Comparison of ENCODE assay signal across 8 cellular contexts in genomic region chr10:42552188-42553063, GRCh38.
DNase-seq lines count a peak whose midpoint lies in the region; ATAC-seq, FAIRE-seq and TF ChIP-seq lines count a peak whose summit lies in the region.

No MANE protein-coding gene starts in this region.

- H2BK20ac ChIP-seq in H1 (ENCODE audit: low read length) = no peak overlapping the region

- peak in 1 of 2 experiments; percentile 36; a peak in 1 of 3 replicates for TF ChIP-seq POLR2A in H1 (IDR thresholded peaks at IDR 0.05; ENCODE audit: control extremely low read depth in 1 of 2, low read depth in 2 of 2, low read length in 2 of 2)

- peak overlapping the region in 3 of 4 experiments; percentile 62 to 79 (median 64); a peak in 6 of 7 replicates for H3K9ac ChIP-seq in H1 (replicated peaks in 1 of 4; ENCODE audit: extremely low read depth in 1 of 4, low read depth in 3 of 4, low read length in 3 of 4)

- no peaks in the 10 kb centered on the region; a peak in 1 of 4 replicates for H3K9me3 ChIP-seq in H1 (ENCODE audit: insufficient read depth in 2 of 2, low read depth in 1 of 2, low read length in 1 of 2)

- TF ChIP-seq RAD21 in H1 (IDR thresholded peaks at IDR 0.05 in 1 of 2, conservative IDR thresholded peaks at IDR 0.05 in 1 of 2; ENCODE audit: low read depth in 2 of 2, low read length in 2 of 2) = no peak

- peaks cover 34% of the 10 kb centered on the region for H3K4me1 Mint-ChIP-seq in activated CD8-positive, alpha-beta memory T cell treated with anti-CD3 and anti-CD28 coated beads, Interleukin-2, amount 10 ng/mL, durations not matched to agents 7 days and 5 days
- H3K4me1 Mint-ChIP-seq in memory B cell = peaks cover 29% of the 10 kb centered on the region

- H3K23me2 ChIP-seq in H1 (ENCODE audit: low read depth, low read length) = peaks cover 12% of the 10 kb centered on the region; the same call in 1 of the 2 replicates

- H3K27me3 ChIP-seq in H1 (replicated peaks in 1 of 4; ENCODE audit: control insufficient read depth in 3 of 4, extremely low read depth in 1 of 4, insufficient read depth in 3 of 4, low read length in 3 of 4) = no peaks in the 10 kb centered on the region

- H3K79me2 ChIP-seq in H1 (ENCODE audit: control insufficient read depth in 1 of 2, insufficient read depth in 2 of 2, low read length in 2 of 2) = no peaks in the 10 kb centered on the region

- peak overlapping the region; percentile 75 to 81 (median 76) for H3K4me3 ChIP-seq in H1 (ENCODE audit: extremely low read depth in 1 of 4, insufficient read depth in 2 of 4, low read depth in 3 of 4, low read length in 4 of 4)

- 0 out of 2 replicates have a peak overlapping the region, but pooled peaks have one; percentile 31 for H2BK15ac ChIP-seq in H1 (ENCODE audit: low read length)

- no peak overlapping the region for H4K91ac ChIP-seq in H1 (replicated peaks; ENCODE audit: insufficient read length, low read length)

- H4K20me1 ChIP-seq in H1 (replicated peaks in 1 of 2; ENCODE audit: control insufficient read depth in 1 of 2, insufficient read depth in 2 of 2, low read length in 2 of 2) = no peaks in the 10 kb centered on the region

- peaks cover 9% of the 10 kb centered on the region for H3K9me3 Mint-ChIP-seq in activated CD8-positive, alpha-beta memory T cell treated with anti-CD3 and anti-CD28 coated beads, Interleukin-2, amount 10 ng/mL, durations not matched to agents 7 days and 5 days (ENCODE audit: low read depth)
- H3K9me3 Mint-ChIP-seq in memory B cell = peaks cover 3% of the 10 kb centered on the region

- WGBS in H1 (ENCODE audit: extremely low coverage in 1 of 2, insufficient coverage in 1 of 2, insufficient read length in 1 of 2, insufficient replicate concordance in 2 of 2, low coverage in 1 of 2, low lambda C conversion rate in 2 of 2, missing lambda C conversion rate in 1 of 2), 2 experiments = 2% methylated on average over 53 of the region's 61 CpGs; no CpG with 5 or more reads in 1 of the 2 experiments

- H3K27ac ChIP-seq in H1 (ENCODE audit: low read depth, low read length) = no peak overlapping the region

- H3K4me1 ChIP-seq in H1 (replicated peaks in 1 of 4; ENCODE audit: control insufficient read depth in 3 of 4, insufficient read depth in 4 of 4, low read length in 3 of 4) = peaks cover 0 to 11% (median 5%) of the 10 kb centered on the region in 4 experiments; a peak in 5 of 7 replicates

- peak overlapping the region; percentile 93 for H3K27ac Mint-ChIP-seq in activated CD8-positive, alpha-beta memory T cell treated with anti-CD3 and anti-CD28 coated beads, Interleukin-2, amount 10 ng/mL, durations not matched to agents 7 days and 5 days
- peak overlapping the region; percentile 97 for H3K27ac Mint-ChIP-seq in memory B cell

- peak overlapping the region; percentile 78 to 93 for H3K4me2 ChIP-seq in H1 (ENCODE audit: insufficient read depth in 1 of 2, low read depth in 2 of 2, low read length in 2 of 2)

- FAIRE-seq in HTR-8/SVneo (lab: Jason Lieb, UNC) = peak; percentile 65
- peak; percentile 76 for FAIRE-seq in H1 (lab: Jason Lieb, UNC)

- H2AFZ ChIP-seq in H1 (ENCODE audit: low read length) = peak overlapping the region; percentile 98

- no peak overlapping the region for H3K23ac ChIP-seq in H1 (ENCODE audit: insufficient read length)

- H3K27me3 Mint-ChIP-seq in activated CD8-positive, alpha-beta memory T cell treated with anti-CD3 and anti-CD28 coated beads, Interleukin-2, amount 10 ng/mL, durations not matched to agents 7 days and 5 days = no peaks in the 10 kb centered on the region
- H3K27me3 Mint-ChIP-seq in memory B cell = no peaks in the 10 kb centered on the region

- peak; percentile 94 for ATAC-seq in GM21381 (IDR thresholded peaks at IDR 0.05; ENCODE audit: unreplicated experiment)
- ATAC-seq in activated CD8-positive, alpha-beta memory T cell treated with anti-CD3 and anti-CD28 coated beads, Interleukin-2, amount 10 ng/mL, durations not matched to agents 7 days and 5 days = peak; percentile 95
- ATAC-seq in memory B cell (ENCODE audit: low read depth) = peak; percentile 94

- no peak overlapping the region for H2BK5ac ChIP-seq in H1 (ENCODE audit: low read depth, low read length)

- POLR2A ChIA-PET in H1 (lab: Charles Lee; ENCODE audit: partially characterized antibody) = no interaction called here

- H2BK120ac ChIP-seq in H1 (replicated peaks; ENCODE audit: low read depth, low read length) = no peak overlapping the region

- H3K14ac ChIP-seq in H1 (ENCODE audit: insufficient read length) = peak overlapping the region; percentile 17

- H4K5ac ChIP-seq in H1 (ENCODE audit: insufficient read length, low read depth, low read length) = no peak overlapping the region

- DNase-seq in COR-L47 (lab: John Stamatoyannopoulos, UW) (peak; percentile 87), HTR-8/SVneo (ENCODE audit: insufficient read length, low spot score) (peak; percentile 93), NOMO-1 treated with DMSO at 0.1 percent for 48 hours (lab: John Stamatoyannopoulos, UW; ENCODE audit: unreplicated experiment) (peak; percentile 96), H1 (ENCODE audit: low read depth in 1 of 2, low spot score in 2 of 2) (peak; percentile 93 to 96), memory B cell (ENCODE audit: low spot score in 2 of 2) (peak; percentile 80 to 87)
- peak; percentile 97 for DNase-seq in activated CD8-positive, alpha-beta memory T cell treated with anti-CD3 and anti-CD28 coated beads, Interleukin-2, amount 10 ng/mL, durations not matched to agents 7 days and 5 days
- DNase-seq in stimulated activated CD8-positive, alpha-beta memory T cell treated with anti-CD3 and anti-CD28 coated beads, Interleukin-12 subunit alpha, Interleukin-12 subunit beta, amount 100 ng/mL, for 1 hour (ENCODE audit: low read depth) = peak; percentile 94

- H3K36me3 ChIP-seq in H1 (ENCODE audit: control insufficient read depth in 2 of 4, insufficient read depth in 4 of 4, low read length in 3 of 4) = no peaks in the 10 kb centered on the region

- no peak overlapping the region for H2AK5ac ChIP-seq in H1 (ENCODE audit: low read depth, low read length)

- peak overlapping the region; percentile 85 for H4K8ac ChIP-seq in H1 (ENCODE audit: extremely low read depth, insufficient read depth, low read length)

- peak overlapping the region; percentile 91 for H3K4me3 Mint-ChIP-seq in activated CD8-positive, alpha-beta memory T cell treated with anti-CD3 and anti-CD28 coated beads, Interleukin-2, amount 10 ng/mL, durations not matched to agents 7 days and 5 days
- peak overlapping the region; percentile 99 for H3K4me3 Mint-ChIP-seq in memory B cell

- H3K4ac ChIP-seq in H1 (replicated peaks; ENCODE audit: insufficient read length, low read depth, low read length) = no peak overlapping the region

- H3K79me1 ChIP-seq in H1 (ENCODE audit: low read depth, low read length) = no peaks in the 10 kb centered on the region

- no peak overlapping the region for H2BK12ac ChIP-seq in H1 (ENCODE audit: low read depth, low read length)

- peak overlapping the region; percentile 83 for H3K18ac ChIP-seq in H1 (ENCODE audit: extremely low read depth, low read length)

- H3K56ac ChIP-seq in H1 (replicated peaks; ENCODE audit: insufficient read length, low read depth, low read length) = no peak overlapping the region

- no peak for TF ChIP-seq EP300 in H1 (IDR thresholded peaks at IDR 0.05; ENCODE audit: borderline replicate concordance in 1 of 2, low read depth in 2 of 2, low read length in 2 of 2)

- peaks cover 38% of the 10 kb centered on the region for H3K36me3 Mint-ChIP-seq in activated CD8-positive, alpha-beta memory T cell treated with anti-CD3 and anti-CD28 coated beads, Interleukin-2, amount 10 ng/mL, durations not matched to agents 7 days and 5 days
- H3K36me3 Mint-ChIP-seq in memory B cell = peaks cover 20% of the 10 kb centered on the region

- CTCF ChIA-PET in activated CD8-positive, alpha-beta memory T cell treated with anti-CD3 and anti-CD28 coated beads, Interleukin-2, amount 10 ng/mL, durations not matched to agents 7 days and 5 days (lab: Charles Lee) = interaction anchor here (1.0 kb wide), 1 partner anchor 12 kb away, joined by 4 read pairs; no protein-coding TSS in a partner anchor
- CTCF ChIA-PET in H1 (lab: Charles Lee; ENCODE audit: partially characterized antibody) = no interaction called here

- TF ChIP-seq CTCF in H1 (IDR thresholded peaks at IDR 0.05; ENCODE audit: control extremely low read depth in 1 of 3, insufficient read depth in 1 of 3, low read depth in 1 of 3, low read length in 3 of 3) = no peak

TF ChIP-seq in H1, 55 proteins besides CTCF, POLR2A, EP300 and RAD21 (continues in another document):
- peak in 1 of 2 experiments; percentile 28; a peak in 1 of 4 replicates for TF ChIP-seq SIN3A (conservative IDR thresholded peaks at IDR 0.05 in 1 of 2, IDR thresholded peaks at IDR 0.05 in 1 of 2; ENCODE audit: low read depth in 1 of 2, low read length in 2 of 2)
- peak; percentile 72 for TF ChIP-seq NRF1 (IDR thresholded peaks at IDR 0.05; ENCODE audit: low read depth, low read length)
- TF ChIP-seq TAF1 (IDR thresholded peaks at IDR 0.05; ENCODE audit: low read depth, low read length) = peak; percentile 71; the same call in 1 of the 2 replicates
- TF ChIP-seq E2F6 (IDR thresholded peaks at IDR 0.05) = peak; percentile 78
- peak; percentile 95 for TF ChIP-seq KDM4A (IDR thresholded peaks at IDR 0.05; ENCODE audit: low read depth, low read length, severe bottlenecking)
- peak; percentile 89 for TF ChIP-seq SIX5 (IDR thresholded peaks at IDR 0.05; ENCODE audit: low read depth, low read length)
- TF ChIP-seq SRF (IDR thresholded peaks at IDR 0.05; ENCODE audit: low read depth, low read length) = no peak
- no peak for TF ChIP-seq RBBP5 (IDR thresholded peaks at IDR 0.05; ENCODE audit: borderline replicate concordance, low read depth, low read length)
- peak; percentile 54; the same call in 1 of the 2 replicates for TF ChIP-seq MAX (IDR thresholded peaks at IDR 0.05)
- TF ChIP-seq SP4 (IDR thresholded peaks at IDR 0.05; ENCODE audit: low read length) = no peak
- TF ChIP-seq ZNF274 (IDR thresholded peaks at IDR 0.05; ENCODE audit: borderline replicate concordance, extremely low read depth, low read length) = no peak
- no peak for TF ChIP-seq RNF2 (IDR thresholded peaks at IDR 0.05; ENCODE audit: borderline replicate concordance, low read depth, low read length, missing control alignments, poor library complexity, severe bottlenecking)
- no peak for TF ChIP-seq RFX5 (IDR thresholded peaks at IDR 0.05; ENCODE audit: borderline replicate concordance, low read depth, low read length)
- peak; percentile 69 for TF ChIP-seq ASH2L (IDR thresholded peaks at IDR 0.05; ENCODE audit: low read length)
- TF ChIP-seq CREB1 (IDR thresholded peaks at IDR 0.05) = peak; percentile 88
